In the genomic region with DNA sequence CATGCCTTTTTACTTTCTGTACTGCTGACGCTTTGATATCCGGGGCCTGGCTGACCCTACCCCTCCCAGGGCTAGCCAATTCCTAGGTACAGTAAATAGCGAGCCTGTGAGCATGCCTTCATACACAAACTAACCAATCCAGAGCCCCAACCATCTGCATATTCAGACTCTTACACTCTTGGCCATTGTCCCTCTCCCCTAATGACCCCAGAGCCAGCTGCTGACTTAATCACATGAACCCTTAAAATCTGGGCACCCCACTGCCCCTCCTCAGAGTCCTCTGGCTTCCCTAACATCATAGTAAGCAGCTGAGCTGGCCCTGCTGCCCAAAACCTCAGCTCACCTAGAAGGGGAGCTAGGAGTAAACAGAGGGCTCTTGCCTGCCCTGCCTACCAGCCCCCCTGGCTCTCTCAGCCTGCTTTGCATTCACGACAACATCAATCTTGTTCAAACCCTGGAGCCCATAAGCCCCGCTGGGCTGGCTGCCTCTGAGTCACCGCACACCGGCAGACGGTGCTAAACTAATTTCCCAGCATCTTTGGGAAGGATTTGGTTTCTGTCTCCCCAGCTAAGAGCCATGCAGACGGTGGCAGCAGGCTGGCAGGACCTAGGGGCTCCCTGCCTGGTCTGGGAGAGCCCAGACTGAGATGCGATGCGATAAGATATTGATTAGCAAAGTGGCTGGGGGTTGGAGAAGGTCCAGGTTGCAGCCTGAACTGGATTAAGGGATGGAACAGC, we compare ENCODE assay signal across 13 cellular contexts.
DNase-seq lines count a peak whose midpoint lies in the region; ATAC-seq lines count a peak whose summit lies in the region.
"Had no signal": no experiment of that assay in that cellular context is flagged by ENCODE, and none has a peak within 500 bp of the region (broad histone marks: within the 10 kb centered on the region; RNA-seq: fewer than 3 reads in every experiment).

No MANE protein-coding gene starts in this region.

- peaks cover 13 to 22% of the 10 kb centered on the region in 2 donors for H3K27me3 Mint-ChIP-seq in natural killer cell treated with Interleukin-12 subunit alpha and Interleukin-12 subunit beta and Interleukin-15 and Interleukin-18, amount 100 ng/mL, for 72 hours

- no peaks in the 10 kb centered on the region for H3K9me3 Mint-ChIP-seq in natural killer cell treated with Interleukin-12 subunit alpha and Interleukin-12 subunit beta and Interleukin-15 and Interleukin-18, amount 100 ng/mL, for 72 hours

- no peaks in the 10 kb centered on the region for H3K36me3 Mint-ChIP-seq in natural killer cell treated with Interleukin-12 subunit alpha and Interleukin-12 subunit beta and Interleukin-15 and Interleukin-18, amount 100 ng/mL, for 72 hours

- ATAC-seq in GM19397 (IDR thresholded peaks at IDR 0.05; ENCODE audit: unreplicated experiment) = no peak
- ATAC-seq in natural killer cell treated with Interleukin-12 subunit alpha and Interleukin-12 subunit beta and Interleukin-15 and Interleukin-18, amount 100 ng/mL, for 72 hours = no peak

- peak; percentile 11 for DNase-seq in AG08395 (ENCODE audit: low spot score)
- DNase-seq in H7 = peak; percentile 68
- peak; percentile 91 for DNase-seq in NCI-H82 treated with DMSO at 0.1 percent for 48 hours (lab: John Stamatoyannopoulos, UW; ENCODE audit: unreplicated experiment)
- peak; percentile 86 for DNase-seq in iPS-NIHi7 (ENCODE audit: extremely low spot score)
- DNase-seq in T-helper 2 cell = no peak
- DNase-seq in NOMO-1 treated with DMSO at 0.1 percent for 48 hours (lab: John Stamatoyannopoulos, UW; ENCODE audit: unreplicated experiment) = no peak
- DNase-seq in natural killer cell treated with Interleukin-12 subunit alpha and Interleukin-12 subunit beta and Interleukin-15 and Interleukin-18, amount 100 ng/mL, for 72 hours (ENCODE audit: low spot score) = no peak
- DNase-seq: activated naive CD4-positive, alpha-beta T cell; KBM-7; mesenchymal stem cell; NCI-H2029 treated with DMSO at 0.1 percent for 48 hours had no signal

- no peaks in the 10 kb centered on the region for H3K36me3 ChIP-seq in H7 (replicated peaks; ENCODE audit: control insufficient read depth, insufficient read depth, low read length)

- no peak overlapping the region for H3K27ac Mint-ChIP-seq in natural killer cell treated with Interleukin-12 subunit alpha and Interleukin-12 subunit beta and Interleukin-15 and Interleukin-18, amount 100 ng/mL, for 72 hours

- H3K4me3 ChIP-seq in H7 (ENCODE audit: insufficient read depth, low read depth, low read length) = no peak overlapping the region
- H3K4me3 ChIP-seq: hepatocyte had no signal

- no peak overlapping the region for H3K4me3 Mint-ChIP-seq in natural killer cell treated with Interleukin-12 subunit alpha and Interleukin-12 subunit beta and Interleukin-15 and Interleukin-18, amount 100 ng/mL, for 72 hours

- H3K27me3 ChIP-seq in H7 (ENCODE audit: control insufficient read depth, insufficient read depth, low read length) = no peaks in the 10 kb centered on the region
- H3K27me3 ChIP-seq: hepatocyte had no signal

- H3K4me1 Mint-ChIP-seq in natural killer cell treated with Interleukin-12 subunit alpha and Interleukin-12 subunit beta and Interleukin-15 and Interleukin-18, amount 100 ng/mL, for 72 hours (ENCODE audit: low read depth in 2 of 2) = no peaks in the 10 kb centered on the region

Comparison
In these comparisons a context has a peak if more than half of its experiments do, and no peak if none do; other contexts are left out.
1. DNase-seq: peak in AG08395 (single experiment), H7 (single experiment), NCI-H82 treated with DMSO at 0.1 percent for 48 hours (single experiment) and iPS-NIHi7 (single experiment); none in T-helper 2 cell (0 of 5), NOMO-1 treated with DMSO at 0.1 percent for 48 hours (single experiment) and natural killer cell treated with Interleukin-12 subunit alpha and Interleukin-12 subunit beta and Interleukin-15 and Interleukin-18, amount 100 ng/mL, for 72 hours (single experiment).